In the genomic region with DNA sequence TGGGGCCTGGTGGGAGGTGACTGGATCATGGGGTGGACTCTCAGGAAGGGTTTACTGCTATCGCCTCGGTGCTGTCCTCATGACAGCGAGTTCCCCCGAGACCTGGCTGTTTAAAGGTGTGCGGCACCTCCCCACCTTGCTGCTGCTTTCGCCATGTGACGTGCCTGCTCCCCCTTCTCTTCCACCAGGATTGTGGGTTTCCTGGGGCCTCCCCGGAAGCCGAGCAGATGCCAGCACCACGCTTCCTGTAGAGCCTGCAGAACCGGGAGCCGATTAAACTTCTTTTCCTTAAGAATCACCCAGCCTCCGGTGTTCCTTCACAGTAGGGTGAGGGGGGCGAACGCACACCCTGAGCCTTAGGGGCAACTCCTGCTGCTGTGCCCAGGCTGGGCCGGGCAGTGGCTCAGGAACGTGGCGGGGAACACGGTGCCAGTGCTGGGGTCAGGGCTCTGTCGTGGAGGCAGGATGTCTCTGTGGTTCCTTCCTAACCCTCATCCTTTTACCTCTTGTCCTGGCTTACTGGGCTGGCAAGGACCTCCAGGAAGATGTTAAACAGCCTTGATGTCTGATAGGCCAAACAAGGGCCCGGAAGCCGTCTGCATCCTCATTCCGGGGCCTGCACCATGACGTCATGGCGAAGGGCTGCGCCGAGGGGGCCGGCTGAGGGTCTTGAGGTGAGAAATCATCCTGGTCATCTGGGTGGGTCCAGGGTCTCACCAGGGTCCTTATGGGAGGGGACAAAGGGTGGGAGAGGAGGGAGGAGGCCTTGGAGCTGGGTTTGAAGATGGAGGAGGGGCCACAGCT, we compare ENCODE assay signal across 17 cellular contexts. TPM values are rescaled to one million over a fixed set of nuclear protein-coding genes. Genes with fewer than 3 reads are reported as not detected.
A peak's percentile ranks its signal among the peaks of the same experiment; 100 is the strongest.
DNase-seq lines count a peak whose midpoint lies in the region; ATAC-seq and TF ChIP-seq lines count a peak whose summit lies in the region.
"Had no signal": no experiment of that assay in that cellular context is flagged by ENCODE, and none has a peak within 500 bp of the region (broad histone marks: within the 10 kb centered on the region; RNA-seq: fewer than 3 reads in every experiment).

No MANE protein-coding gene starts in this region.

- H3K4me3 ChIP-seq in Jurkat, Clone E6-1 (ENCODE audit: low read length): peak overlapping the region; percentile 32
- H3K4me3 ChIP-seq: lung had no signal

- H3K4me3 Mint-ChIP-seq in endothelial cell (ENCODE audit: unreplicated experiment) (peak overlapping the region; percentile 56), progenitor cell of endocrine pancreas (ENCODE audit: low read depth) (no peak overlapping the region)
- H3K4me3 Mint-ChIP-seq: activated naive CD4-positive, alpha-beta T cell treated with anti-CD3 and anti-CD28 coated beads, Interleukin-2, amount 10 ng/mL, durations not matched to agents 7 days and 5 days had no signal

- ATAC-seq in activated CD4-positive, CD25-positive, alpha-beta regulatory T cell treated with anti-CD3 and anti-CD28 coated beads, Interleukin-2, amount 50 U/mL, for 24 hours: no peak
- ATAC-seq in HG03571 (IDR thresholded peaks at IDR 0.05; ENCODE audit: unreplicated experiment): no peak
- ATAC-seq: naive thymus-derived CD4-positive, alpha-beta T cell had no signal

- H3K9me3 Mint-ChIP-seq in endothelial cell (ENCODE audit: unreplicated experiment) (peaks cover 13% of the 10 kb centered on the region), progenitor cell of endocrine pancreas (ENCODE audit: low read depth) (peaks cover 11% of the 10 kb centered on the region)

- TF ChIP-seq CTCF in endothelial cell (IDR thresholded peaks at IDR 0.05; ENCODE audit: unreplicated experiment) (no peak), progenitor cell of endocrine pancreas (IDR thresholded peaks at IDR 0.05; ENCODE audit: unreplicated experiment) (no peak)

- H3K27ac Mint-ChIP-seq in endothelial cell (ENCODE audit: unreplicated experiment): peak overlapping the region; percentile 82
- peak overlapping the region; percentile 74 for H3K27ac Mint-ChIP-seq in progenitor cell of endocrine pancreas

- H3K27me3 Mint-ChIP-seq in endothelial cell (ENCODE audit: unreplicated experiment) (peaks cover 19% of the 10 kb centered on the region), progenitor cell of endocrine pancreas (peaks cover 16% of the 10 kb centered on the region)

- peaks cover 19% of the 10 kb centered on the region for H3K36me3 Mint-ChIP-seq in endothelial cell (ENCODE audit: low read depth, unreplicated experiment)
- H3K36me3 Mint-ChIP-seq in progenitor cell of endocrine pancreas (ENCODE audit: insufficient read depth): peaks cover 3% of the 10 kb centered on the region
- H3K36me3 Mint-ChIP-seq: CD4-positive, CD25-positive, alpha-beta regulatory T cell had no signal

- DNase-seq in activated CD4-positive, CD25-positive, alpha-beta regulatory T cell treated with anti-CD3 and anti-CD28 coated beads, Interleukin-2, amount 50 U/mL, for 72 hours: peak; percentile 28
- no peak for DNase-seq in Jurkat, Clone E6-1 (ENCODE audit: low read depth, low spot score)
- peak; percentile 33 for DNase-seq in endothelial cell (ENCODE audit: low spot score)
- no peak for DNase-seq in progenitor cell of endocrine pancreas (ENCODE audit: low spot score, unreplicated experiment)
- no peak for DNase-seq in ecto neural progenitor cell (ENCODE audit: low spot score)
- DNase-seq in amniotic stem cell (lab: John Stamatoyannopoulos, UW): no peak
- DNase-seq: activated naive CD4-positive, alpha-beta T cell treated with anti-CD3 and anti-CD28 coated beads, Interleukin-2, amount 10 ng/mL, durations not matched to agents 7 days and 5 days; CD4-positive, CD25-positive, alpha-beta regulatory T cell; effector memory CD4-positive, alpha-beta T cell; naive thymus-derived CD4-positive, alpha-beta T cell; NCI-H187 treated with DMSO at 0.1 percent for 48 hours; NCI-H510A treated with DMSO at 0.1 percent for 48 hours; retina had no signal

- H3K4me1 Mint-ChIP-seq in endothelial cell (ENCODE audit: unreplicated experiment) (peaks cover 24% of the 10 kb centered on the region), progenitor cell of endocrine pancreas (ENCODE audit: low read depth) (no peaks in the 10 kb centered on the region)

RNA-seq across cellular contexts. Expression of a gene that starts 12.7 kb away (rescaled TPM):
- not detected for polyA plus RNA-seq in Jurkat, Clone E6-1 (2012; ENCODE audit: insufficient read depth, insufficient read length)
- total RNA-seq in endothelial cell (ENCODE audit: unreplicated experiment) (0.33 TPM), progenitor cell of endocrine pancreas (1.3 and 1.4 TPM in 2 replicates)
- polyA plus RNA-seq: naive thymus-derived CD4-positive, alpha-beta T cell had no signal

RNA-seq across cellular contexts. Expression of a gene that starts 37.0 kb away (rescaled TPM):
- polyA plus RNA-seq in Jurkat, Clone E6-1 (2012; ENCODE audit: insufficient read depth, insufficient read length): 3.5 TPM
- total RNA-seq in endothelial cell (ENCODE audit: unreplicated experiment) (not detected), progenitor cell of endocrine pancreas (not detected in 2 replicates)
- total RNA-seq: temporal lobe had no signal

RNA-seq across cellular contexts. Expression of a gene that starts 45.0 kb away (rescaled TPM):
- polyA plus RNA-seq in Jurkat, Clone E6-1 (2012; ENCODE audit: insufficient read depth, insufficient read length): not detected
- total RNA-seq in endothelial cell (ENCODE audit: unreplicated experiment) (not detected), progenitor cell of endocrine pancreas (0.51 and 0.84 TPM in 2 replicates)
- polyA plus RNA-seq: CD4-positive, CD25-positive, alpha-beta regulatory T cell; lung; naive thymus-derived CD4-positive, alpha-beta T cell had no signal

RNA-seq across cellular contexts. Expression of a gene that starts 47.9 kb away (rescaled TPM):
- 1.3 TPM for polyA plus RNA-seq in Jurkat, Clone E6-1 (2012; ENCODE audit: insufficient read depth, insufficient read length)
- total RNA-seq in endothelial cell (ENCODE audit: unreplicated experiment) (not detected), progenitor cell of endocrine pancreas (not detected in 2 replicates)
- polyA plus RNA-seq: CD4-positive, CD25-positive, alpha-beta regulatory T cell; naive thymus-derived CD4-positive, alpha-beta T cell had no signal

Comparison
In these comparisons a context has a peak if more than half of its experiments do, and no peak if none do; other contexts are left out.
1. DNase-seq: peak in activated CD4-positive, CD25-positive, alpha-beta regulatory T cell treated with anti-CD3 and anti-CD28 coated beads, Interleukin-2, amount 50 U/mL, for 72 hours (single experiment) and endothelial cell (single experiment); none in Jurkat, Clone E6-1 (single experiment), progenitor cell of endocrine pancreas (single experiment), ecto neural progenitor cell (single experiment) and amniotic stem cell (single experiment).